17 cellular contexts compared by ENCODE assay signal in the genomic region with DNA sequence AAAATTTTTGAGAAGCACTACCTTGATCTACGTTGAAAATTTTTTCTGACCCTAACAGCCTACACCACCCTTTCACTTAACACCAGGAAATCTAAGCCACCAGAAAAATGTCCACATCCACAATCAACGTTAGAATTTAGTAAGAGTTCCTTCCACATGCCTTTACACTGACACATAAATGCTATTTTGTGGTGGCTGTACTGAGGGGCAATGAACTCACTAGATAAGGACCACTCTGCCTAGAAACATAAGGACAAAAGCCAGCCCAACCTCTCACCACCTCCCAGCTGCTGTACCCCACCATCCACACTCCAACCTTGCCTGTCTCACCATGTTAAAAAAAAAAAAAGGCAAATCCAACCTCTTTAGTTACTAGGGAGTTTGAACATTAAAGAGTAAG.
"Had no signal": no experiment of that assay in that cellular context is flagged by ENCODE, and none has a peak within 500 bp of the region (broad histone marks: within the 10 kb centered on the region; RNA-seq: fewer than 3 reads in every experiment).

No MANE protein-coding gene starts in this region.

- H3K4me2 ChIP-seq: SK-N-SH had no signal

- H3K27ac ChIP-seq: colonic mucosa, prostate gland, testis had no signal

- H3K4me1 ChIP-seq: prostate gland, testis had no signal

- H3K27me3 ChIP-seq: colonic mucosa, testis had no signal

- H3K4me3 Mint-ChIP-seq: activated CD4-positive, alpha-beta T cell treated with anti-CD3 and anti-CD28 coated beads for 36 hours; naive thymus-derived CD8-positive, alpha-beta T cell; T-helper 2 cell treated with Interferon-gamma antibody and Interleukin-4, amounts not matched to agents 5 μg/mL and 100 μg/mL, for 36 hours; type B pancreatic cell; WTC11 had no signal

- H3K4me1 Mint-ChIP-seq: WTC11 had no signal

- H3K27me3 Mint-ChIP-seq: activated CD4-positive, alpha-beta T cell treated with anti-CD3 and anti-CD28 coated beads for 36 hours; naive thymus-derived CD8-positive, alpha-beta T cell; type B pancreatic cell had no signal

- H3K9me3 ChIP-seq: colonic mucosa, prostate gland, SK-N-SH, testis had no signal

- H3K9me3 Mint-ChIP-seq: naive thymus-derived CD8-positive, alpha-beta T cell; T-helper 2 cell treated with Interferon-gamma antibody and Interleukin-4, amounts not matched to agents 5 μg/mL and 100 μg/mL, for 36 hours; type B pancreatic cell; WTC11 had no signal

- H3K27ac Mint-ChIP-seq: activated CD4-positive, alpha-beta T cell treated with anti-CD3 and anti-CD28 coated beads for 36 hours; T-helper 2 cell treated with Interferon-gamma antibody and Interleukin-4, amounts not matched to agents 5 μg/mL and 100 μg/mL, for 36 hours; type B pancreatic cell; WTC11 had no signal

- ATAC-seq: activated CD4-positive, alpha-beta T cell treated with anti-CD3 and anti-CD28 coated beads for 36 hours; naive thymus-derived CD8-positive, alpha-beta T cell; right cardiac atrium; WTC11 had no signal

- H3K9me2 ChIP-seq: SK-N-SH had no signal

- H3K9ac ChIP-seq: SK-N-SH had no signal

- DNase-seq: activated CD4-positive, alpha-beta T cell treated with anti-CD3 and anti-CD28 coated beads for 36 hours; activated CD4-positive, alpha-beta T cell treated with anti-CD3 and anti-CD28 coated beads, Interleukin-2, amount 50 U/mL, for 48 hours; activated naive CD4-positive, alpha-beta T cell treated with anti-CD3 and anti-CD28 coated beads, Interleukin-2, amount 50 U/mL, for 16 hours; caudate nucleus; colonic mucosa; foreskin melanocyte; mesendoderm; naive thymus-derived CD8-positive, alpha-beta T cell; right cardiac atrium; SK-N-SH; small intestine; stimulated activated CD4-positive, alpha-beta T cell treated with anti-CD3 and anti-CD28 coated beads, Interleukin-4, amount 100 ng/mL, for 1 hour; testis had no signal

- H3K4me3 ChIP-seq: colonic mucosa, prostate gland, testis had no signal
